Comparison of ENCODE assay signal across 14 cellular contexts in genomic region chr16:66936889-66937554, GRCh38. TPM values are rescaled to one million over a fixed set of nuclear protein-coding genes. Genes with fewer than 3 reads are reported as not detected.
A peak's percentile ranks its signal among the peaks of the same experiment; 100 is the strongest.
DNase-seq lines count a peak whose midpoint lies in the region; ATAC-seq and TF ChIP-seq lines count a peak whose summit lies in the region.
"Had no signal": no experiment of that assay in that cellular context is flagged by ENCODE, and none has a peak within 500 bp of the region (broad histone marks: within the 10 kb centered on the region; RNA-seq: fewer than 3 reads in every experiment).

No MANE protein-coding gene starts in this region.

- ATAC-seq in HG02981 (IDR thresholded peaks at IDR 0.05; ENCODE audit: unreplicated experiment), result no peak

- no peaks in the 10 kb centered on the region for H3K9me3 ChIP-seq in Loucy (ENCODE audit: insufficient read depth, low read depth, low read length)
- H3K9me3 ChIP-seq in duodenal mucosa (ENCODE audit: control insufficient read depth in 1 of 2, low read length in 2 of 2), result no peaks in the 10 kb centered on the region
- H3K9me3 ChIP-seq in neural progenitor cell (ENCODE audit: low read depth), result no peaks in the 10 kb centered on the region
- H3K9me3 ChIP-seq: adrenal gland, neutrophil had no signal

- H3K9me3 Mint-ChIP-seq in activated CD4-positive, alpha-beta T cell treated with anti-CD3 and anti-CD28 coated beads, Interleukin-2, amount 10 ng/mL, durations not matched to agents 24 days and 14 days, result no peaks in the 10 kb centered on the region
- no peaks in the 10 kb centered on the region for H3K9me3 Mint-ChIP-seq in neural progenitor cell

- H3K4me3 ChIP-seq in Loucy (ENCODE audit: low read length, poor library complexity, severe bottlenecking) (peak overlapping the region; percentile 94), duodenal mucosa (ENCODE audit: low read depth in 1 of 2, low read length in 2 of 2) (peak overlapping the region; percentile 99 to 100), neural progenitor cell (no peak overlapping the region)

- H4K20me1 ChIP-seq in Loucy (ENCODE audit: insufficient read depth, low read length, poor library complexity, severe bottlenecking) (peaks cover 14% of the 10 kb centered on the region), neural progenitor cell (ENCODE audit: low read depth) (peaks cover 19% of the 10 kb centered on the region)

- H3K79me2 ChIP-seq in Loucy (ENCODE audit: insufficient read depth, low read length) (peaks cover 47% of the 10 kb centered on the region), neural progenitor cell (ENCODE audit: low read depth) (peaks cover 9% of the 10 kb centered on the region)

- no peaks in the 10 kb centered on the region for H3K9me2 ChIP-seq in Loucy (replicated peaks; ENCODE audit: low read depth, low read length)

- TF ChIP-seq CTCF in Loucy (conservative IDR thresholded peaks at IDR 0.05; ENCODE audit: low read length) (peak; percentile 12; the same call in 1 of the 2 replicates), neural progenitor cell (IDR thresholded peaks at IDR 0.05) (no peak)

- H3K36me3 ChIP-seq in Loucy (ENCODE audit: insufficient read depth, low read length), result peaks cover 10% of the 10 kb centered on the region; the same call in 1 of the 2 replicates
- peaks cover 46 to 56% of the 10 kb centered on the region in 2 donors for H3K36me3 ChIP-seq in duodenal mucosa (ENCODE audit: control insufficient read depth in 1 of 2, insufficient read depth in 2 of 2, low read length in 2 of 2)
- H3K36me3 ChIP-seq in neural progenitor cell, result no peaks in the 10 kb centered on the region

- no peak overlapping the region for H2AFZ ChIP-seq in Loucy (ENCODE audit: low read length)
- no peak overlapping the region for H2AFZ ChIP-seq in neural progenitor cell (replicated peaks)

- H3K4me1 ChIP-seq in Loucy (ENCODE audit: insufficient read depth, low read length, poor library complexity, severe bottlenecking) (peaks cover 34% of the 10 kb centered on the region), duodenal mucosa (ENCODE audit: control insufficient read depth in 1 of 2, insufficient read depth in 2 of 2, low read length in 2 of 2) (peaks cover 39 to 82% of the 10 kb centered on the region in 2 donors), neural progenitor cell (peaks cover 10% of the 10 kb centered on the region)

- peak overlapping the region; percentile 97 for H3K9ac ChIP-seq in Loucy (ENCODE audit: low read depth, low read length, poor library complexity, severe bottlenecking)
- H3K9ac ChIP-seq in duodenal mucosa (ENCODE audit: low read depth in 1 of 2, low read length in 2 of 2), result peak overlapping the region; percentile 44 to 57
- no peak overlapping the region for H3K9ac ChIP-seq in neural progenitor cell

- no peaks in the 10 kb centered on the region for H3K27me3 ChIP-seq in Loucy (ENCODE audit: insufficient read depth, low read length, poor library complexity, severe bottlenecking)
- H3K27me3 ChIP-seq in duodenal mucosa (ENCODE audit: control insufficient read depth in 1 of 2, insufficient read depth in 2 of 2, low read length in 2 of 2), result no peaks in the 10 kb centered on the region
- H3K27me3 ChIP-seq in neural progenitor cell, result peaks cover 9% of the 10 kb centered on the region
- H3K27me3 ChIP-seq: adrenal gland, neutrophil had no signal

- no peaks in the 10 kb centered on the region for H3F3A ChIP-seq in Loucy (ENCODE audit: low read depth)
- H3F3A ChIP-seq in neural progenitor cell (ENCODE audit: low read depth), result no peaks in the 10 kb centered on the region

- H3K27ac Mint-ChIP-seq in activated CD4-positive, alpha-beta T cell treated with anti-CD3 and anti-CD28 coated beads, Interleukin-2, amount 10 ng/mL, durations not matched to agents 24 days and 14 days, result peak overlapping the region; percentile 53
- no peak overlapping the region for H3K27ac Mint-ChIP-seq in neural progenitor cell

- H3K36me3 Mint-ChIP-seq in activated CD4-positive, alpha-beta T cell treated with anti-CD3 and anti-CD28 coated beads, Interleukin-2, amount 10 ng/mL, durations not matched to agents 24 days and 14 days (ENCODE audit: low read depth), result peaks cover 46% of the 10 kb centered on the region
- H3K36me3 Mint-ChIP-seq in neural progenitor cell, result peaks cover 11% of the 10 kb centered on the region

- peak overlapping the region; percentile 99 for H3K4me3 Mint-ChIP-seq in activated CD4-positive, alpha-beta T cell treated with anti-CD3 and anti-CD28 coated beads, Interleukin-2, amount 10 ng/mL, durations not matched to agents 24 days and 14 days
- H3K4me3 Mint-ChIP-seq in neural progenitor cell, result peak overlapping the region; percentile 96

- H3K4me1 Mint-ChIP-seq in activated CD4-positive, alpha-beta T cell treated with anti-CD3 and anti-CD28 coated beads, Interleukin-2, amount 10 ng/mL, durations not matched to agents 24 days and 14 days, result peaks cover 40% of the 10 kb centered on the region
- peaks cover 32% of the 10 kb centered on the region for H3K4me1 Mint-ChIP-seq in neural progenitor cell

- no peak for DNase-seq in activated CD4-positive, alpha-beta T cell treated with anti-CD3 and anti-CD28 coated beads, Interleukin-2, amount 10 ng/mL, durations not matched to agents 24 days and 14 days
- DNase-seq in activated CD4-positive, alpha-beta T cell treated with anti-CD3 and anti-CD28 coated beads, Interleukin-2, amount 50 U/mL, for 1 hour, result no peak
- DNase-seq in neural progenitor cell (ENCODE audit: low spot score) (no peak), ureter (ENCODE audit: low spot score) (no peak), islet precursor cell (no peak)
- DNase-seq: NCI-H446; RPMI8226; stimulated activated CD4-positive, alpha-beta T cell treated with anti-CD3 and anti-CD28 coated beads, Interleukin-1b, Interleukin-23, amount 100 ng/mL, for 48 hours had no signal

- intact Hi-C loops in activated CD4-positive, alpha-beta T cell treated with anti-CD3 and anti-CD28 coated beads, Interleukin-2, amount 10 ng/mL, durations not matched to agents 24 days and 14 days (cut with micrococcal nuclease), result no loop called here

- peak overlapping the region; percentile 32 for H3K27ac ChIP-seq in duodenal mucosa (ENCODE audit: low read depth, low read length)
- H3K27ac ChIP-seq in neural progenitor cell, result no peak overlapping the region

- no peaks in the 10 kb centered on the region for H3K27me3 Mint-ChIP-seq in activated CD4-positive, alpha-beta T cell treated with anti-CD3 and anti-CD28 coated beads, Interleukin-2, amount 10 ng/mL, durations not matched to agents 24 days and 14 days
- H3K27me3 Mint-ChIP-seq in neural progenitor cell (ENCODE audit: insufficient read depth, low read depth), result peaks cover 4% of the 10 kb centered on the region

- H3K4me2 ChIP-seq in Loucy (ENCODE audit: low read depth, low read length, poor library complexity, severe bottlenecking) (peak overlapping the region; percentile 99), neural progenitor cell (no peak overlapping the region)

RNA-seq across cellular contexts. Expression of gene CES2, which starts 1.7 kb away (rescaled TPM):
- 30.6 and 33.6 TPM in 2 replicates for total RNA-seq in activated CD4-positive, alpha-beta T cell treated with anti-CD3 and anti-CD28 coated beads, Interleukin-2, amount 10 ng/mL, durations not matched to agents 24 days and 14 days
- total RNA-seq in neural progenitor cell (ENCODE audit: low replicate concordance) (11.1 and 20.9 TPM in 2 replicates), ureter (56.3 TPM)

RNA-seq across cellular contexts. Expression of gene CIAO2B, which starts 2.8 kb away (rescaled TPM):
- total RNA-seq in activated CD4-positive, alpha-beta T cell treated with anti-CD3 and anti-CD28 coated beads, Interleukin-2, amount 10 ng/mL, durations not matched to agents 24 days and 14 days, result 170 and 176 TPM in 2 replicates
- total RNA-seq in neural progenitor cell (ENCODE audit: low replicate concordance), result 55.5 and 76.0 TPM in 2 replicates
- 71.8 TPM for total RNA-seq in ureter

RNA-seq across cellular contexts. Expression of gene RRAD, which starts 11.7 kb away (rescaled TPM):
- 1.3 TPM in 2 replicates for total RNA-seq in activated CD4-positive, alpha-beta T cell treated with anti-CD3 and anti-CD28 coated beads, Interleukin-2, amount 10 ng/mL, durations not matched to agents 24 days and 14 days
- total RNA-seq in neural progenitor cell (ENCODE audit: low replicate concordance) (0.12 and 0.24 TPM in 2 replicates), ureter (7.7 TPM)
- total RNA-seq: G401 had no signal

RNA-seq across cellular contexts. Expression of gene CDH16, which starts 18.3 kb away (rescaled TPM):
- not detected in 2 replicates for total RNA-seq in activated CD4-positive, alpha-beta T cell treated with anti-CD3 and anti-CD28 coated beads, Interleukin-2, amount 10 ng/mL, durations not matched to agents 24 days and 14 days
- total RNA-seq in neural progenitor cell (ENCODE audit: low replicate concordance), result not detected in 2 replicates
- total RNA-seq in ureter, result not detected
- total RNA-seq: G401 had no signal

RNA-seq across cellular contexts. Expression of gene CES3, which starts 24.0 kb away (rescaled TPM):
- total RNA-seq in activated CD4-positive, alpha-beta T cell treated with anti-CD3 and anti-CD28 coated beads, Interleukin-2, amount 10 ng/mL, durations not matched to agents 24 days and 14 days, result 6.8 and 7.0 TPM in 2 replicates
- total RNA-seq in neural progenitor cell (ENCODE audit: low replicate concordance), result 5.7 and 13.4 TPM in 2 replicates
- 0.29 TPM for total RNA-seq in ureter
